16 cellular contexts compared by ENCODE assay signal in genomic region chr2:226953206-226953605, GRCh38.
DNase-seq lines count a peak whose midpoint lies in the region; ATAC-seq lines count a peak whose summit lies in the region.
"Had no signal": no experiment of that assay in that cellular context is flagged by ENCODE, and none has a peak within 500 bp of the region (broad histone marks: within the 10 kb centered on the region; RNA-seq: fewer than 3 reads in every experiment).

No MANE protein-coding gene starts in this region.

- no peaks in the 10 kb centered on the region for H3F3A ChIP-seq in GM23248 (ENCODE audit: insufficient read depth)

- no peaks in the 10 kb centered on the region for H3K9me3 ChIP-seq in GM23248 (ENCODE audit: low read depth)
- H3K9me3 ChIP-seq in aorta (ENCODE audit: control insufficient read depth, low read length), result no peaks in the 10 kb centered on the region

- H3K4me3 ChIP-seq in GM23248 (no peak overlapping the region), aorta (ENCODE audit: low read length in 2 of 2) (no peak overlapping the region)

- H3K27ac ChIP-seq in GM23248, result no peak overlapping the region
- H3K27ac ChIP-seq in aorta (ENCODE audit: low read depth in 1 of 2, low read length in 2 of 2), result peak overlapping the region in 1 of 2 donors; percentile 82
- H3K27ac ChIP-seq: KMS-11 had no signal

- no peak overlapping the region for H3K4me2 ChIP-seq in GM23248 (ENCODE audit: unreplicated experiment)
- H3K4me2 ChIP-seq: KMS-11 had no signal

- in situ Hi-C loops in GM23248 (cut with MboI), result no loop called here

- H2AFZ ChIP-seq in GM23248, result no peak overlapping the region

- no peaks in the 10 kb centered on the region for H3K9me2 ChIP-seq in GM23248 (ENCODE audit: insufficient read depth)

- H3K79me2 ChIP-seq in GM23248 (ENCODE audit: insufficient read depth), result no peaks in the 10 kb centered on the region

- H4K20me1 ChIP-seq in GM23248 (ENCODE audit: insufficient read depth), result no peaks in the 10 kb centered on the region

- ATAC-seq in aorta (ENCODE audit: low FRiP score), result peak; percentile 87
- ATAC-seq in HG03469 (IDR thresholded peaks at IDR 0.05; ENCODE audit: unreplicated experiment), result no peak
- ATAC-seq in GM19463 (IDR thresholded peaks at IDR 0.05; ENCODE audit: unreplicated experiment), result no peak
- ATAC-seq: HepG2 had no signal

- H3K36me3 ChIP-seq in GM23248 (ENCODE audit: low read depth) (no peaks in the 10 kb centered on the region), aorta (ENCODE audit: control insufficient read depth in 1 of 2, insufficient read depth in 2 of 2, low read length in 1 of 2) (no peaks in the 10 kb centered on the region)

- peak; percentile 26 for DNase-seq in GM23248
- DNase-seq in fibroblast of gingiva (ENCODE audit: low read depth), result peak; percentile 81
- DNase-seq in posterior vena cava (ENCODE audit: low spot score), result peak; percentile 78
- DNase-seq in aorta, result peak in 1 of 2 donors; percentile 71
- DNase-seq in NCI-H1048 (lab: John Stamatoyannopoulos, UW), result no peak
- DNase-seq: COR-L47, GOT3, MM.1S, NCI-H2029, NCI-H2171 treated with DMSO at 0.1 percent for 48 hours, NCI-H510A treated with DMSO at 0.1 percent for 48 hours, SHP77 had no signal

- H3K4me1 ChIP-seq in GM23248 (ENCODE audit: insufficient read depth) (no peaks in the 10 kb centered on the region), aorta (ENCODE audit: control insufficient read depth in 1 of 2, insufficient read depth in 2 of 2, low read length in 2 of 2) (peaks cover 0 to 5% of the 10 kb centered on the region in 2 donors)

- intact Hi-C loops in posterior vena cava (cut with DNase I) (no loop called here), aorta (cut with DNase I) (no loop called here)

- 27% methylated on average over 3 of the region's 3 CpGs for WGBS in GM23248 (ENCODE audit: low coverage in 1 of 2, low lambda C conversion rate in 2 of 2, missing lambda C conversion rate in 2 of 2), 2 experiments
- 6% methylated on average over 3 of the region's 3 CpGs for WGBS in aorta, 2 donors

- H3K27me3 ChIP-seq in GM23248 (replicated peaks; ENCODE audit: insufficient read depth) (no peaks in the 10 kb centered on the region), aorta (ENCODE audit: control insufficient read depth in 1 of 2, insufficient read depth in 2 of 2, low read length in 1 of 2) (no peaks in the 10 kb centered on the region)

- no peak overlapping the region for H3K9ac ChIP-seq in GM23248
- H3K9ac ChIP-seq: KMS-11 had no signal
